Comparison of ENCODE assay signal across 22 cellular contexts in the genomic region with DNA sequence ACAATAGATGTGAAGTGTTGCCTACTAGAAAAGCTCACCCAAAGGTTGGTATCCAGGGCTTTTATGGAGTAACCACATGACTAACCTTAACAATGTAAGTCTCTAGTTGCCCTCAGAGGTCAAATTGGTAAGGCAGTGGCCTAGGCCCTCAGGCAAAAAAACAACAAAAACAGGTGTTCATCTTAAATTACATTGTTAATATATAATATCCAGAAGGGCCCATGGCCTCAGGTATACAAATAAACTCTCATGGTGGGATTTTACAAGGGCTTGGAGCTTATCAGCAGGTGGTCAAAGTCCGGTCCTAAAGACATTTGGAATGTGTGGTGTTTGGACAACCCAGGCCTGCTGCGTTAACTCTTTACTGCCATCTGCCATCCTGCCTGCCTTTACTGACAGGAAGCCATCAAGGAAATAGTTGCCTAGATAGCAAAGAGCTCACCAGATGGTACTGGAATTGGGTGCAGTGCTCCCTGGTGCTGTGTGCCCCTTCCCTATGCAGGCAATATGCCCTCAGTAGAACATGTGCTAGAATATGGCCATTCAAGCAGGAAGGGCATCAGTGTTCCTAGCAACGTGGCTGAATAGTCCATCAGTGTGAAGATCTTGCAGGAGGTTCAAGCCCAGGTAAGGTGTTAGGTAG. TPM values are rescaled to one million over a fixed set of nuclear protein-coding genes. Genes with fewer than 3 reads are reported as not detected.
DNase-seq lines count a peak whose midpoint lies in the region; FAIRE-seq and TF ChIP-seq lines count a peak whose summit lies in the region.
"Had no signal": no experiment of that assay in that cellular context is flagged by ENCODE, and none has a peak within 500 bp of the region (broad histone marks: within the 10 kb centered on the region; RNA-seq: fewer than 3 reads in every experiment).

No MANE protein-coding gene starts in this region.

- no peak for FAIRE-seq in HTR-8/SVneo (lab: Jason Lieb, UNC)
- FAIRE-seq: endothelial cell of umbilical vein had no signal

- intact Hi-C loops in colonic mucosa (cut with DNase I): no loop called here
- intact Hi-C loops in prostate gland (cut with DNase I): no loop called here

- H3K4me1 ChIP-seq in colonic mucosa (no peaks in the 10 kb centered on the region), osteoblast (ENCODE audit: insufficient read depth, low read length) (peaks cover 17% of the 10 kb centered on the region), prostate gland (replicated peaks) (no peaks in the 10 kb centered on the region)
- H3K4me1 ChIP-seq: parathyroid adenoma, Peyer's patch had no signal

- no peaks in the 10 kb centered on the region for H3K36me3 ChIP-seq in colonic mucosa
- H3K36me3 ChIP-seq in osteoblast (ENCODE audit: insufficient read depth, low read length): no peaks in the 10 kb centered on the region
- H3K36me3 ChIP-seq in prostate gland: no peaks in the 10 kb centered on the region
- H3K36me3 ChIP-seq: Peyer's patch had no signal

- no peak overlapping the region for H3K4me3 ChIP-seq in colonic mucosa
- H3K4me3 ChIP-seq in osteoblast (ENCODE audit: insufficient read depth, low read length): no peak overlapping the region
- H3K4me3 ChIP-seq in prostate gland: no peak overlapping the region
- H3K4me3 ChIP-seq: Peyer's patch had no signal

- H3K27ac ChIP-seq in colonic mucosa (no peak overlapping the region), osteoblast (ENCODE audit: low read depth, low read length) (no peak overlapping the region), prostate gland (no peak overlapping the region)
- H3K27ac ChIP-seq: parathyroid adenoma, Peyer's patch, VCaP had no signal

- no peak for TF ChIP-seq CTCF in colonic mucosa (IDR thresholded peaks at IDR 0.05)
- TF ChIP-seq CTCF in osteoblast (IDR thresholded peaks at IDR 0.05; ENCODE audit: extremely low read depth, low read depth, low read length): no peak
- TF ChIP-seq CTCF in prostate gland (IDR thresholded peaks at IDR 0.05): no peak

- no peak overlapping the region for H3K9ac ChIP-seq in colonic mucosa (ENCODE audit: low read depth in 2 of 2, low read length in 2 of 2)
- H3K9ac ChIP-seq: parathyroid adenoma had no signal

- DNase-seq in NCI-H1694 treated with DMSO at 0.1 percent for 48 hours (lab: John Stamatoyannopoulos, UW) (peak; percentile 5), NCI-H1694 (lab: John Stamatoyannopoulos, UW) (no peak), HuH-7 (ENCODE audit: low spot score) (peak; percentile 80), colonic mucosa (peak; percentile 38), osteoblast (ENCODE audit: insufficient read length, low spot score, missing footprints) (no peak), HTR-8/SVneo (ENCODE audit: insufficient read length, low spot score) (no peak), prostate gland (ENCODE audit: low spot score) (no peak), GM19238 (ENCODE audit: insufficient read length, low spot score) (no peak)
- DNase-seq: 8988T; activated CD4-positive, alpha-beta T cell treated with anti-CD3 and anti-CD28 coated beads, Interleukin-2, amount 50 U/mL, for 1 hour; aorta; dermis blood vessel endothelial cell; naive thymus-derived CD8-positive, alpha-beta T cell; NCI-H1417 treated with DMSO at 0.1 percent for 48 hours; NCI-H2227 treated with DMSO at 0.1 percent for 48 hours; Peyer's patch; T-helper 2 cell had no signal

- no peak for TF ChIP-seq POLR2A in prostate gland (IDR thresholded peaks at IDR 0.05)

- H3K4me2 ChIP-seq in osteoblast (ENCODE audit: insufficient read depth, low read length): no peak overlapping the region

- H3K27me3 ChIP-seq in colonic mucosa (no peaks in the 10 kb centered on the region), osteoblast (ENCODE audit: insufficient read depth, low read length) (no peaks in the 10 kb centered on the region), prostate gland (replicated peaks; ENCODE audit: insufficient read depth) (no peaks in the 10 kb centered on the region)
- H3K27me3 ChIP-seq: Peyer's patch had no signal

- WGBS in prostate gland: 22% methylated on average over 3 of the region's 3 CpGs

- peak overlapping the region; percentile 14 for H2AFZ ChIP-seq in osteoblast (ENCODE audit: low read length)
- H2AFZ ChIP-seq: parathyroid adenoma had no signal

- no peaks in the 10 kb centered on the region for H4K20me1 ChIP-seq in osteoblast (ENCODE audit: insufficient read depth, low read length)

- no peaks in the 10 kb centered on the region for H3K79me2 ChIP-seq in osteoblast (ENCODE audit: insufficient read depth, low read length)
- H3K79me2 ChIP-seq: parathyroid adenoma had no signal

- H3K9me3 ChIP-seq in colonic mucosa (no peaks in the 10 kb centered on the region), osteoblast (ENCODE audit: low read depth, low read length) (no peaks in the 10 kb centered on the region), prostate gland (no peaks in the 10 kb centered on the region)
- H3K9me3 ChIP-seq: Peyer's patch had no signal

RNA-seq across cellular contexts. Expression of gene TOMM7, which starts 36.2 kb away (rescaled TPM):
- 100 to 1,000 TPM; 235 to 288 TPM for total RNA-seq in colonic mucosa
- total RNA-seq in osteoblast: 144 and 197 TPM in 2 replicates
- 100 to 1,000 TPM; 124 to 190 TPM for total RNA-seq in prostate gland

RNA-seq across cellular contexts. Expression of gene IL6, which starts 59.4 kb away (rescaled TPM):
- total RNA-seq in colonic mucosa (under 1 TPM in 1 of 2 donors, not detected in 1; 0.77 TPM), osteoblast (37.4 and 52.8 TPM in 2 replicates), prostate gland (not detected)
- total RNA-seq: activated naive CD4-positive, alpha-beta T cell treated with anti-CD3 and anti-CD28 coated beads, Interleukin-2, amount 50 U/mL, for 72 hours; G401; naive thymus-derived CD8-positive, alpha-beta T cell had no signal

Comparison
In these comparisons a context has a peak if more than half of its experiments do, and no peak if none do; other contexts are left out.
1. DNase-seq: peak in NCI-H1694 treated with DMSO at 0.1 percent for 48 hours (single experiment), HuH-7 (single experiment) and colonic mucosa (single experiment); none in NCI-H1694 (single experiment), osteoblast (single experiment), HTR-8/SVneo (single experiment), prostate gland (single experiment) and GM19238 (single experiment).
2. RNA of gene IL6, which starts 59.4 kb away (total RNA-seq): 37.4 to 52.8 TPM in osteoblast; 0.77 TPM in colonic mucosa and not detected in prostate gland; every median in the first group is over 10 times any median in the second.